8 cellular contexts compared by ENCODE assay signal in the genomic region with DNA sequence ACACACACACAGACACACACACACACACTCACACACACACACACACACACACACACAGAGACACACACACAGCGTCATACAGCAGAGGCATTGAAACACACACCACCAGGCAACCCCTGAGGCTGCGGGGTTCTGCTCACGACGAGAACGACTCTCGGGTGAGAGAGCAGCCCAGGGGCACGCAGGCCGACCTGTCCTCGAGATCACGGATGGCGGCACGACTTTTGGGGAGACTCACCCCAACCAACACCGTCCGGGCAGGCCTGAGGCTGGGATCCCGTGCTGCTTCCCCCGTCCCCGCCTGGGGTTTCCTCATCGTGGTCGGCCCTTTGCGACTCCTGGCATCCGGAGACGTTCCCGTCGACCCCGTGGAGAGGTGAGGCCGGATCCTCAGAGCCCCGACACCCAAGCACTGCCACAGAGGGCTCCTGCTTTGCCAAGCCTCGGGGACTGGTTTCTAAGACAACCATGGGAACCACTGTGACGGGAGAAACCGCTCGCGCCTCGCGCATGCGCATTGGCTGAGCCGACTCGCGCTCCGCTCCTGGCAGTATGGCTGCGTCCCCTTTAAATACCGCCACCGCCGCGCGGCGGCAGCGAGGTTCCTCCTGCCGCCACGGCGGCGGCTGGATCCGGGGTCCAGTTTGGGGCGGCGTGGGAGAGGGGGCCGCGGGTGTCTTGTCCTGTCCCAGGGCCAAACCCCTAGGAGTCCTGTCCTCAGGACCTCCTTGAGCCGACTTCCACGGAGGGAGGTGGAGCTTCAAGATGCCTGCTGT.
A peak's percentile ranks its signal among the peaks of the same experiment; 100 is the strongest.
DNase-seq lines count a peak whose midpoint lies in the region; ATAC-seq and TF ChIP-seq lines count a peak whose summit lies in the region.
"Not testable (repeated sequence)": the region's sequence is repeated elsewhere in the genome, so short reads cannot be mapped to it uniquely, and the experiment has no call there.

No MANE protein-coding gene starts in this region.

- not testable (repeated sequence) for TF ChIP-seq CTCF in GM06990 (IDR thresholded peaks at IDR 0.05; ENCODE audit: insufficient read depth, low read length, poor library complexity, severe bottlenecking); epithelial cell of proximal tubule (conservative IDR thresholded peaks at IDR 0.05; ENCODE audit: low read depth, low read length)

- ATAC-seq in GM21381 (IDR thresholded peaks at IDR 0.05; ENCODE audit: unreplicated experiment) (peak; percentile 55), HG03039 (IDR thresholded peaks at IDR 0.05; ENCODE audit: unreplicated experiment) (peak; percentile 70), T-cell (replicated peaks in 1 of 4) (peak; percentile 57 to 70 (median 66)), memory B cell (ENCODE audit: low read depth) (peak; percentile 71)

- H3K4me3 ChIP-seq in GM06990 (replicated peaks; ENCODE audit: low read depth, low read length) (peak overlapping the region; percentile 32; the same call in 1 of the 2 replicates), epithelial cell of proximal tubule (ENCODE audit: low read depth, low read length) (peak overlapping the region; percentile 38)

- not testable (repeated sequence) for DNase-seq in GM06990 (ENCODE audit: extremely low read depth, insufficient read length); epithelial cell of proximal tubule (ENCODE audit: low read depth)
- peak in 12 of 34 experiments; percentile 0 to 59 (median 14) for DNase-seq in T-cell
- peak; percentile 71 for DNase-seq in activated effector memory CD4-positive, alpha-beta T cell treated with anti-CD3 and anti-CD28 coated beads, Interleukin-2, amount 50 U/mL, for 16 hours
- peak; percentile 19 to 20 for DNase-seq in memory B cell (ENCODE audit: low spot score in 2 of 2)
- DNase-seq in stimulated activated CD4-positive, alpha-beta T cell treated with anti-CD3 and anti-CD28 coated beads, Interleukin-4, amount 100 ng/mL, for 24 hours: peak; percentile 5

- not testable (repeated sequence) for H3K9me3 Mint-ChIP-seq in T-cell, memory B cell

- not testable (repeated sequence) for H3K27me3 ChIP-seq in GM06990 (replicated peaks; ENCODE audit: control insufficient read depth, insufficient read depth, low read length)

- H3K36me3 Mint-ChIP-seq in T-cell, memory B cell: not testable (repeated sequence)

- CTCF ChIA-PET in T-cell (lab: Charles Lee): not testable (repeated sequence)

- not testable (repeated sequence) for H3K27ac Mint-ChIP-seq in T-cell, memory B cell

- not testable (repeated sequence) for H3K4me1 Mint-ChIP-seq in T-cell, memory B cell

- H3K36me3 ChIP-seq in GM06990 (ENCODE audit: control insufficient read depth, insufficient read depth, low read length): not testable (repeated sequence)

- not testable (repeated sequence) for H3K4me3 Mint-ChIP-seq in T-cell
- H3K4me3 Mint-ChIP-seq in memory B cell: peak overlapping the region; percentile 39

- POLR2A ChIA-PET in T-cell (lab: Charles Lee): not testable (repeated sequence)

- H3K27me3 Mint-ChIP-seq in T-cell, memory B cell: not testable (repeated sequence)
